In the genomic region with DNA sequence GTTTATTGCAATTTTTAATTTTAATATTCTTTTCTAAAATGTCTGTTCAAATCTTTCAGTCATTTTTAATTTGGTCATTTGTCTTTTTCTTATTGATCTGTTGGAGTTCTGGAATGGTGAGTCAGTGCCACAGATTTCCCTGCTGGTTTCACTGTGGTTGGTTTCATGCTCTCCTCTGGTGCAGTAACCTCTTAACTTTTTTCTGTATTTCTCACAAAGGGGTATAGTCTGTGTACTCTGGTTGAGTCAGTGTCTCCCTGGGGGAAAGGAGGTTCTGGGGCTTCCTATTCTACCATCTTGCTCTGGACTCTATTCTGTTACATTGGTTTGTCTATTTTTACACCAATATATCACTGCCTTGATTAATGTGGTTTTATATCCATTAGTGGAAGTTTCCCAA, we compare ENCODE assay signal across 24 cellular contexts.
DNase-seq lines count a peak whose midpoint lies in the region; ATAC-seq, FAIRE-seq and TF ChIP-seq lines count a peak whose summit lies in the region.
"Had no signal": no experiment of that assay in that cellular context is flagged by ENCODE, and none has a peak within 500 bp of the region (broad histone marks: within the 10 kb centered on the region; RNA-seq: fewer than 3 reads in every experiment).

No MANE protein-coding gene starts in this region.

- peak; percentile 73 for FAIRE-seq in RCC 7860 (lab: Jason Lieb, UNC)
- FAIRE-seq: GM19239 had no signal

- no peak for ATAC-seq in activated T-helper 17 cell treated with anti-CD3 and anti-CD28 coated beads, Interleukin-2, amount 50 U/mL, for 72 hours (replicated peaks)

- no peak for TF ChIP-seq CTCF in fibroblast of mammary gland (conservative IDR thresholded peaks at IDR 0.05; ENCODE audit: control insufficient read depth, insufficient read depth, low read depth, low read length)

- no peaks in the 10 kb centered on the region for H3K27me3 Mint-ChIP-seq in activated T-helper 17 cell treated with anti-CD3 and anti-CD28 coated beads, Interleukin-2, amount 50 U/mL, for 72 hours
- H3K27me3 Mint-ChIP-seq: central memory CD8-positive, alpha-beta T cell had no signal

- no peaks in the 10 kb centered on the region for H3K27me3 ChIP-seq in H7 (ENCODE audit: control insufficient read depth, insufficient read depth, low read length)
- H3K27me3 ChIP-seq: right atrium auricular region had no signal

- H3K4me3 ChIP-seq in fibroblast of mammary gland (ENCODE audit: control insufficient read depth, low read depth, low read length) (no peak overlapping the region), skeletal muscle cell (ENCODE audit: low read depth, low read length) (no peak overlapping the region), H7 (ENCODE audit: insufficient read depth, low read depth, low read length) (no peak overlapping the region)
- H3K4me3 ChIP-seq: right atrium auricular region had no signal

- H3K4me3 Mint-ChIP-seq in activated T-helper 17 cell treated with anti-CD3 and anti-CD28 coated beads, Interleukin-2, amount 50 U/mL, for 72 hours = no peak overlapping the region
- H3K4me3 Mint-ChIP-seq: activated naive CD4-positive, alpha-beta T cell treated with anti-CD3 and anti-CD28 coated beads for 36 hours; central memory CD8-positive, alpha-beta T cell had no signal

- H3K36me3 ChIP-seq in H7 (replicated peaks; ENCODE audit: control insufficient read depth, insufficient read depth, low read length) = no peaks in the 10 kb centered on the region
- H3K36me3 ChIP-seq: right atrium auricular region had no signal

- DNase-seq in Daoy (ENCODE audit: low read depth) (peak; percentile 75), RCC 7860 (ENCODE audit: low spot score) (peak; percentile 45), fibroblast of mammary gland (ENCODE audit: low read depth) (peak; percentile 89), skeletal muscle cell (ENCODE audit: low read depth) (peak; percentile 88), DMS153 treated with DMSO at 0.1 percent for 48 hours (lab: John Stamatoyannopoulos, UW; ENCODE audit: unreplicated experiment) (no peak), H7 (no peak), posterior vena cava (ENCODE audit: low spot score) (no peak)
- DNase-seq: activated CD8-positive, alpha-beta memory T cell treated with anti-CD3 and anti-CD28 coated beads for 24 hours; activated naive CD4-positive, alpha-beta T cell treated with anti-CD3 and anti-CD28 coated beads for 36 hours; activated T-cell treated with anti-CD3 and anti-CD28 coated beads, Interleukin-2, amount 50 U/mL, for 48 hours; amygdala; DMS153; erythroblast; NCI-H1092; NCI-H187 treated with DMSO at 0.1 percent for 48 hours; NCI-H345; occipital lobe; OCI-M1; SHP77 treated with DMSO at 0.1 percent for 48 hours; trophoblast cell had no signal

- intact Hi-C loops in posterior vena cava (cut with DNase I) = loop anchor here in 1 of 2 donors (10.0 kb wide), 1 partner anchor 194 kb away; no protein-coding TSS in a partner anchor

- H3K4me1 Mint-ChIP-seq in activated T-helper 17 cell treated with anti-CD3 and anti-CD28 coated beads, Interleukin-2, amount 50 U/mL, for 72 hours = no peaks in the 10 kb centered on the region
- H3K4me1 Mint-ChIP-seq: central memory CD8-positive, alpha-beta T cell had no signal

- H3K9me3 Mint-ChIP-seq in activated T-helper 17 cell treated with anti-CD3 and anti-CD28 coated beads, Interleukin-2, amount 50 U/mL, for 72 hours = no peaks in the 10 kb centered on the region
- H3K9me3 Mint-ChIP-seq: activated naive CD4-positive, alpha-beta T cell treated with anti-CD3 and anti-CD28 coated beads for 36 hours had no signal

- no peaks in the 10 kb centered on the region for H3K36me3 Mint-ChIP-seq in activated T-helper 17 cell treated with anti-CD3 and anti-CD28 coated beads, Interleukin-2, amount 50 U/mL, for 72 hours (ENCODE audit: low read depth)

- no peak overlapping the region for H3K27ac Mint-ChIP-seq in activated T-helper 17 cell treated with anti-CD3 and anti-CD28 coated beads, Interleukin-2, amount 50 U/mL, for 72 hours
- H3K27ac Mint-ChIP-seq: activated naive CD4-positive, alpha-beta T cell treated with anti-CD3 and anti-CD28 coated beads for 36 hours had no signal

Comparison
In these comparisons a context has a peak if more than half of its experiments do, and no peak if none do; other contexts are left out.
1. DNase-seq: peak in Daoy (single experiment), RCC 7860 (single experiment), fibroblast of mammary gland (single experiment) and skeletal muscle cell (single experiment); none in DMS153 treated with DMSO at 0.1 percent for 48 hours (single experiment), H7 (single experiment) and posterior vena cava (single experiment).